Comparison of ENCODE assay signal across 21 cellular contexts in the genomic region with DNA sequence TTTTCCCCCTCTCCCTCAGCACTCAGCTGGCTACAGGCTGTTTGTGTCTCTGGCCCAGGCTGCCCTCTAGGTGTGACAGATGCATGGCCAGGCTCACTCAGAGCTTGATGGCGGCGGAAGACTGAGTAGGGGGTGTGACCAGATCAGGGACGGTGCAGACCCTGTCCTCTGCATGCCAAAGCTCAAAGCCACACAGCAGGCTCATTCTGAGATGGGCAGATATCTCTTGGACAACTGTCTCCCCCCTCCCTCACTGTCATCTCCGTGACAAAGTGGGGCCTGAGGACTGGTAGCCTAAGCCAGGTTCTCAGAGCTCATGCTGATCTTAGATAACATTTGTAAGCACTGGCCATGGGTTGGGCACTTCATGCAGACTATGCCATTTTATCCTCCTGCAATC.
"Had no signal": no experiment of that assay in that cellular context is flagged by ENCODE, and none has a peak within 500 bp of the region (broad histone marks: within the 10 kb centered on the region; RNA-seq: fewer than 3 reads in every experiment).

No MANE protein-coding gene starts in this region.

- H3K27me3 Mint-ChIP-seq: activated naive CD8-positive, alpha-beta T cell treated with anti-CD3 and anti-CD28 coated beads for 36 hours had no signal

- H3K27me3 ChIP-seq: esophagus muscularis mucosa, testis had no signal

- H3K9me3 ChIP-seq: esophagus muscularis mucosa, testis had no signal

- H3K36me3 ChIP-seq: esophagus muscularis mucosa had no signal

- H3K27ac ChIP-seq: esophagus muscularis mucosa, testis had no signal

- H3K4me1 Mint-ChIP-seq: activated naive CD8-positive, alpha-beta T cell treated with anti-CD3 and anti-CD28 coated beads for 36 hours; central memory CD8-positive, alpha-beta T cell had no signal

- ATAC-seq: effector memory CD8-positive, alpha-beta T cell; left lobe of liver; naive thymus-derived CD4-positive, alpha-beta T cell had no signal

- H3K4me3 ChIP-seq: esophagus muscularis mucosa, lung, testis had no signal

- H3K9me3 Mint-ChIP-seq: activated naive CD8-positive, alpha-beta T cell treated with anti-CD3 and anti-CD28 coated beads for 36 hours; central memory CD8-positive, alpha-beta T cell; effector memory CD8-positive, alpha-beta T cell had no signal

- H3K36me3 Mint-ChIP-seq: activated naive CD8-positive, alpha-beta T cell treated with anti-CD3 and anti-CD28 coated beads for 36 hours; naive thymus-derived CD4-positive, alpha-beta T cell had no signal

- H3K27ac Mint-ChIP-seq: activated naive CD8-positive, alpha-beta T cell treated with anti-CD3 and anti-CD28 coated beads for 36 hours; naive thymus-derived CD4-positive, alpha-beta T cell; progenitor cell of endocrine pancreas had no signal

- H3K4me3 Mint-ChIP-seq: activated naive CD8-positive, alpha-beta T cell treated with anti-CD3 and anti-CD28 coated beads for 36 hours; central memory CD8-positive, alpha-beta T cell; effector memory CD8-positive, alpha-beta T cell; naive thymus-derived CD4-positive, alpha-beta T cell; neural crest cell had no signal

- H3K4me1 ChIP-seq: esophagus muscularis mucosa, testis had no signal

- DNase-seq: activated CD8-positive, alpha-beta memory T cell treated with anti-CD3 and anti-CD28 coated beads for 24 hours; activated CD8-positive, alpha-beta memory T cell treated with anti-CD3 and anti-CD28 coated beads, Interleukin-2, amount 50 U/mL, for 48 hours; activated naive CD4-positive, alpha-beta T cell treated with Interleukin-2 at 50 U/mL for 16 hours; activated naive CD8-positive, alpha-beta T cell treated with anti-CD3 and anti-CD28 coated beads for 36 hours; activated T-cell treated with anti-CD3 and anti-CD28 coated beads, Interleukin-2, amount 50 U/mL, for 48 hours; effector memory CD8-positive, alpha-beta T cell; hypothalamus; kidney; naive thymus-derived CD4-positive, alpha-beta T cell; retina; stimulated activated CD4-positive, alpha-beta T cell treated with anti-CD3 and anti-CD28 coated beads, Interleukin-4, amount 100 ng/mL, for 1 hour; stimulated activated naive CD4-positive, alpha-beta T cell; T-helper 1 cell; testis; trophoblast cell had no signal
